Comparison of ENCODE assay signal across 8 cellular contexts in the genomic region with DNA sequence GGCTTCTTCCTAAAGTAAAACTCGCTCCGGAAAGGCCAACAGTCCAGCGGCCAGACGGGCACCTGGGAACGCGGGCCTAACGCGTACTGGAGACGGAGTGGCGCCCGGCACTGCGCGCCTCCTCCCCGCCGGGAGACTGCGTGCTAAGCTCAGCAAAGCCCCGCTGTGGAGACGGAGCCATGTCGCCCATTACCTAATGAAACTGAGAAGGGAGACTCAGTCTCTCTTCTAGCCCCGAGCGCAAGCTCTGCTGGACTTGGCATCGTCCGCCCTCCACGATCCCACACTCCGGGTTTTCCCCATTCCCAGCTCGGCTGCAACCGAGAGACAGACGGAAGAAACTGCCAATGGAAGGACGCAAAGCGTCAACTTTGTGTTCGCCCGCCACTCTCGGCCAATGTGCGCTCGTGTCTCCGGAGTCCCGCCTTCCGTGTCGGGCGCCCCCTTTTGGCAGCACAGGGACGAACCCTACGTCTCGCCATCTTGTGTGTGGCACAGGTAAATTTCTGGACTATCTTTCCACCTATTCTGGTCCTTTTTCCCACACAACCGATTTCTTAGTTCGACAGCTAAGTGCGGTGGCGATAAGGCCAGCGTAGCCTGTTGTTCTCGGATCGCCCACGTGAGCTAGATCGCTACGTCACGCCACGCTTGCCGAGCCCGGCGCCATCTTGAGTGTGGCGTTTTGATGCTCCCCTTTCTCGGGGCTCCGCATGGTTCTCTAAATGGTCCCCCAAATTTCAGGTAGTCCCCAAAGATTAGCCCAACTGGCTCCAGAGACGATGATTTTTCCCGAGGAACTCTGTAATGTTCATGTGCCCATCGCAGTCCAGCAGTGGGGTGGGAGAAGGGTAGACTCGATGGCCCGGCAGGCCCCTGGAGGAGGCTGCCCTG. TPM values are rescaled to one million over a fixed set of nuclear protein-coding genes. Genes with fewer than 3 reads are reported as not detected.
A peak's percentile ranks its signal among the peaks of the same experiment; 100 is the strongest.
DNase-seq lines count a peak whose midpoint lies in the region; ATAC-seq and TF ChIP-seq lines count a peak whose summit lies in the region.

No MANE protein-coding gene starts in this region.

- H3K36me3 ChIP-seq in SK-N-SH (replicated peaks in 1 of 2; ENCODE audit: control insufficient read depth in 1 of 2, insufficient read depth in 2 of 2, low read length in 1 of 2) (peaks cover 5 to 12% of the 10 kb centered on the region in 2 experiments), thyroid gland (peaks cover under 1 to 1% of the 10 kb centered on the region in 2 donors)

- peak overlapping the region; percentile 92 to 100 for H3K27ac ChIP-seq in SK-N-SH (ENCODE audit: low read depth in 2 of 2, low read length in 1 of 2)
- H3K27ac ChIP-seq in thyroid gland, result peak overlapping the region; percentile 99 to 100 (median 100)

- H3K9me3 ChIP-seq in SK-N-SH, result no peaks in the 10 kb centered on the region
- H3K9me3 ChIP-seq in thyroid gland, result no peaks in the 10 kb centered on the region

- H3K36me3 Mint-ChIP-seq in activated naive CD8-positive, alpha-beta T cell, result peaks cover 9% of the 10 kb centered on the region
- H3K36me3 Mint-ChIP-seq in glutamatergic neuron (ENCODE audit: unreplicated experiment) (peaks cover 4% of the 10 kb centered on the region), osteocyte (ENCODE audit: unreplicated experiment) (peaks cover 6% of the 10 kb centered on the region)

- WGBS in SK-N-SH (ENCODE audit: low lambda C conversion rate), result 3% methylated on average over 36 of the region's 66 CpGs
- 1% methylated on average over 31 to 54 of the region's 66 CpGs for WGBS in thyroid gland, 2 donors

- H3K27me3 ChIP-seq in SK-N-SH (ENCODE audit: insufficient read depth), result no peaks in the 10 kb centered on the region
- H3K27me3 ChIP-seq in thyroid gland, result no peaks in the 10 kb centered on the region

- H3K9me3 Mint-ChIP-seq in activated naive CD8-positive, alpha-beta T cell (ENCODE audit: low read depth), result no peaks in the 10 kb centered on the region
- H3K9me3 Mint-ChIP-seq in glutamatergic neuron (ENCODE audit: unreplicated experiment) (peaks cover 30% of the 10 kb centered on the region), osteocyte (ENCODE audit: unreplicated experiment) (no peaks in the 10 kb centered on the region)

- peak; percentile 36 for ATAC-seq in HG02571 (IDR thresholded peaks at IDR 0.05; ENCODE audit: unreplicated experiment)

- TF ChIP-seq CTCF in GM10266 (IDR thresholded peaks at IDR 0.05; ENCODE audit: control insufficient read depth, insufficient read depth, low read depth, missing control alignments) (peak; percentile 94), NB4 (IDR thresholded peaks at IDR 0.05; ENCODE audit: low read depth, low read length) (peak; percentile 87), SK-N-SH (IDR thresholded peaks at IDR 0.05) (peak; percentile 98), glutamatergic neuron (IDR thresholded peaks at IDR 0.05; ENCODE audit: partially characterized antibody, unreplicated experiment) (peak; percentile 89), osteocyte (IDR thresholded peaks at IDR 0.05) (peak; percentile 98), thyroid gland (IDR thresholded peaks at IDR 0.05) (peak; percentile 73 to 86 (median 80))

- CTCF ChIA-PET in SK-N-SH (lab: Yijun Ruan, JAX), result interaction anchor here (0.6 to 34.6 kb wide), 15 partner anchors 8 to 144 kb away, joined by 3 to 1218 read pairs (median 3); a partner anchor contains a TSS

- peak overlapping the region; percentile 89 for H3K4me2 ChIP-seq in SK-N-SH

- peak in 1 of 2 experiments; percentile 9; a peak in 1 of 4 replicates for TF ChIP-seq EP300 in SK-N-SH (IDR thresholded peaks at IDR 0.05; ENCODE audit: borderline replicate concordance in 1 of 2, low read depth in 1 of 2, low read length in 1 of 2)

- peaks cover 21% of the 10 kb centered on the region for H3K4me1 Mint-ChIP-seq in activated naive CD8-positive, alpha-beta T cell (ENCODE audit: low read depth)
- H3K4me1 Mint-ChIP-seq in glutamatergic neuron (ENCODE audit: low read depth, unreplicated experiment) (peaks cover 4% of the 10 kb centered on the region), osteocyte (ENCODE audit: unreplicated experiment) (peaks cover 17% of the 10 kb centered on the region)

- no peak for TF ChIP-seq RAD21 in SK-N-SH (IDR thresholded peaks at IDR 0.05; ENCODE audit: low read length)

- H3F3A ChIP-seq in SK-N-SH (replicated peaks; ENCODE audit: insufficient read depth), result peaks cover 7% of the 10 kb centered on the region

- H3K9ac ChIP-seq in SK-N-SH, result peak overlapping the region; percentile 97

- no peaks in the 10 kb centered on the region for H3K9me2 ChIP-seq in SK-N-SH

- H3K27me3 Mint-ChIP-seq in activated naive CD8-positive, alpha-beta T cell, result no peaks in the 10 kb centered on the region
- H3K27me3 Mint-ChIP-seq in glutamatergic neuron (ENCODE audit: unreplicated experiment) (peaks cover 27% of the 10 kb centered on the region), osteocyte (ENCODE audit: unreplicated experiment) (no peaks in the 10 kb centered on the region)

- POLR2A ChIA-PET in SK-N-SH (lab: Yijun Ruan, JAX), result interaction anchor here (0.8 to 2.3 kb wide), 9 partner anchors 10 to 103 kb away, joined by 3 to 9 read pairs (median 4); no protein-coding TSS in a partner anchor

- H3K4me1 ChIP-seq in SK-N-SH (ENCODE audit: control insufficient read depth in 1 of 2, insufficient read depth in 2 of 2, low read depth in 1 of 2, low read length in 1 of 2) (peaks cover 5 to 20% of the 10 kb centered on the region in 2 experiments; a peak in 2 of 4 replicates), thyroid gland (peaks cover 32 to 42% of the 10 kb centered on the region in 2 donors)

- H3K4me3 Mint-ChIP-seq in activated naive CD8-positive, alpha-beta T cell, result peak overlapping the region; percentile 95
- peak overlapping the region; percentile 94 for H3K4me3 Mint-ChIP-seq in glutamatergic neuron (ENCODE audit: unreplicated experiment)
- H3K4me3 Mint-ChIP-seq in osteocyte (ENCODE audit: unreplicated experiment), result peak overlapping the region; percentile 90

- intact Hi-C loops in thyroid gland (cut with DNase I), result no loop called here

- H3K27ac Mint-ChIP-seq in activated naive CD8-positive, alpha-beta T cell, result peak overlapping the region; percentile 100
- H3K27ac Mint-ChIP-seq in glutamatergic neuron (ENCODE audit: unreplicated experiment) (peak overlapping the region; percentile 100), osteocyte (ENCODE audit: unreplicated experiment) (peak overlapping the region; percentile 100)

- TF ChIP-seq POLR2A in NB4 (IDR thresholded peaks at IDR 0.05; ENCODE audit: extremely low read depth, insufficient read length) (peak; percentile 52), thyroid gland (IDR thresholded peaks at IDR 0.05) (peak; percentile 89 to 94)

- peaks cover 34% of the 10 kb centered on the region for H4K20me1 ChIP-seq in SK-N-SH (ENCODE audit: insufficient read depth)

- peak overlapping the region; percentile 92 for H2AFZ ChIP-seq in SK-N-SH (ENCODE audit: low read depth)

- H3K4me3 ChIP-seq in NB4 (ENCODE audit: low read depth, low read length) (peak overlapping the region; percentile 87), SK-N-SH (ENCODE audit: low read depth in 2 of 2, low read length in 1 of 2) (peak overlapping the region; percentile 80 to 83), thyroid gland (replicated peaks in 1 of 3) (peak overlapping the region in 2 of 3 donors; percentile 41 to 51)

- H3K79me2 ChIP-seq in SK-N-SH (ENCODE audit: insufficient read depth), result peaks cover 47% of the 10 kb centered on the region

- peak; percentile 95 for DNase-seq in GM10266 (ENCODE audit: extremely low spot score)
- peak; percentile 99 for DNase-seq in NB4 (ENCODE audit: low read depth)
- DNase-seq in SK-N-SH, result peak; percentile 93
- peak; percentile 97 for DNase-seq in glutamatergic neuron
- peak; percentile 99 for DNase-seq in osteocyte (ENCODE audit: extremely low spot score, unreplicated experiment)
- DNase-seq in thyroid gland, result peak; percentile 98 to 99

TF ChIP-seq in SK-N-SH, 30 proteins besides CTCF, POLR2A, EP300 and RAD21 (continues in another document):
- TF ChIP-seq NFIC (IDR thresholded peaks at IDR 0.05; ENCODE audit: borderline replicate concordance) (peak; percentile 55; the same call in 1 of the 2 replicates), EZH2phosphoT487 (IDR thresholded peaks at IDR 0.05; ENCODE audit: borderline replicate concordance, low read depth) (no peak), CHD2 (IDR thresholded peaks at IDR 0.05; ENCODE audit: low read length, partially characterized antibody) (peak; percentile 83), RCOR1 (IDR thresholded peaks at IDR 0.05; ENCODE audit: low read length) (peak; percentile 42; the same call in 1 of the 2 replicates), NRF1 (IDR thresholded peaks at IDR 0.05; ENCODE audit: low read depth, low read length) (0 out of 2 replicates have a peak, but pooled peaks have one; percentile 15), GATA2 (CRISPR knock-in tag; IDR thresholded peaks at IDR 0.05) (no peak), FOXJ3 (CRISPR knock-in tag; IDR thresholded peaks at IDR 0.05) (no peak), TEAD4 (IDR thresholded peaks at IDR 0.05; ENCODE audit: borderline replicate concordance, insufficient read depth) (no peak), ELF1 (IDR thresholded peaks at IDR 0.05) (peak; percentile 57), YY1 (IDR thresholded peaks at IDR 0.05; ENCODE audit: low read depth) (peak; percentile 100)
- TF ChIP-seq, protein P1, sequence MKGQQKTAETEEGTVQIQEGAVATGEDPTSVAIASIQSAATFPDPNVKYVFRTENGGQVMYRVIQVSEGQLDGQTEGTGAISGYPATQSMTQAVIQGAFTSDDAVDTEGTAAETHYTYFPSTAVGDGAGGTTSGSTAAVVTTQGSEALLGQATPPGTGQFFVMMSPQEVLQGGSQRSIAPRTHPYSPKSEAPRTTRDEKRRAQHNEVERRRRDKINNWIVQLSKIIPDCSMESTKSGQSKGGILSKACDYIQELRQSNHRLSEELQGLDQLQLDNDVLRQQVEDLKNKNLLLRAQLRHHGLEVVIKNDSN (IDR thresholded peaks at IDR 0.05; ENCODE audit: borderline replicate concordance, low read depth), result peak; percentile 72; the same call in 1 of the 2 replicates
- TF ChIP-seq, protein P2, sequence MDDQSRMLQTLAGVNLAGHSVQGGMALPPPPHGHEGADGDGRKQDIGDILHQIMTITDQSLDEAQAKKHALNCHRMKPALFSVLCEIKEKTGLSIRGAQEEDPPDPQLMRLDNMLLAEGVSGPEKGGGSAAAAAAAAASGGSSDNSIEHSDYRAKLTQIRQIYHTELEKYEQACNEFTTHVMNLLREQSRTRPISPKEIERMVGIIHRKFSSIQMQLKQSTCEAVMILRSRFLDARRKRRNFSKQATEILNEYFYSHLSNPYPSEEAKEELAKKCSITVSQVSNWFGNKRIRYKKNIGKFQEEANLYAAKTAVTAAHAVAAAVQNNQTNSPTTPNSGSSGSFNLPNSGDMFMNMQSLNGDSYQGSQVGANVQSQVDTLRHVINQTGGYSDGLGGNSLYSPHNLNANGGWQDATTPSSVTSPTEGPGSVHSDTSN (IDR thresholded peaks at IDR 0.05), result peak; percentile 98

RNA-seq across cellular contexts. Expression of a gene that starts 1.3 kb away (rescaled TPM):
- 517 and 767 TPM in 2 replicates for polyA plus RNA-seq in SK-N-SH (2012; rRNA removed)
- polyA plus RNA-seq in SK-N-SH (2012; cell fraction: cytosol; rRNA removed), result 733 and 1,021 TPM in 2 replicates
- polyA plus RNA-seq in SK-N-SH (2012; cell fraction: nucleus; rRNA removed), result 319 and 439 TPM in 2 replicates
- total RNA-seq in glutamatergic neuron (ENCODE audit: unreplicated experiment), result 948 TPM
- 709 and 776 TPM in 2 replicates for total RNA-seq in osteocyte
- total RNA-seq in thyroid gland, result 1,000 to 10,000 TPM in 3 of 4 donors, 100 to 1,000 TPM in 1; 631 to 1,160 (median 1,099) TPM

Comparison
In these comparisons a context has a peak if more than half of its experiments do, and no peak if none do; other contexts are left out.
1. Peak in every context shown above with its lines: DNase-seq, ATAC-seq, H3K4me3 ChIP-seq and H3K27ac ChIP-seq.